In the genomic region with DNA sequence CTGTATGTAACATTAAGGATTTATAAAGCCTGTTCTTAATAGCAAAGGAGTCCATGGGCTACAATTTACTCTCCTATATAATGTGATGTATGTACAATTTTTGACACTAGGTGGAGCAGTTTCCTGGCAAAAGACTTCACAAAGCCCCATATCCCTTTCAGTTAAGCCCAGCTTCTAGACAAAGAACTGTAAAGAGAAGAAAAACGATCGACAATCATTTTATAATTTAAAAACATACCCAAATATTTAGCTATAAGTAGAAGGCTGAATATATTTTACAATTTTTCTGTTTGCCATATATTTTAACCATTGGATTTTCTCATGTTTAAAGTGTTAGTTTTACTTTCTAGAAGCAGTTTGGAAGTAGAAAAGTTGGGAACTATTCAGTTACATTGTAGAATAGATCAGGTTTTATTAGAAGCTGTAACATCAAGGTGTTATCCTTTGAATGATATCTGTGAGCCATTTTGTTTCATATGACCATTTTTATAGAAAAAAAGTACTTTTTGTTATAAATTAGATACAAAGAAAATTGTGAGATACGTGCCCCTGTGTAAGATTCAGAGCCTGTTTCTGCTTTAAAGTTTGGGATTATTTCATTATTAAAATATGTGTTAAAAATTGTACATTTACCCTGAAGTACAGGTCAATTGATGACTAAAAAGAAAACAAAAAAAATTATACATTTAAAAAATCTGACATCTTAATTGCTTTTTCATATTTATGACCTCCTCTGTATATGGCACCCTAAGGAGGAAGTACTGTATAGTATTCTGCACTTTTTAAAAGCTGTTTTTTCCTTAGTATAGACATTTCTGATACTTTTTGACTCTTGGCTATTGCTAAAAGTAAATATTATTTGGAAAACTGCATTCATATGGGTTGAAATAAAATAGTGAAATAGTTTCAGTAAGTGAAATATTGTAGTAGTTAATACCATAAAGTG, we compare ENCODE assay signal across 8 cellular contexts. TPM values are rescaled to one million over a fixed set of nuclear protein-coding genes. Genes with fewer than 3 reads are reported as not detected.
DNase-seq lines count a peak whose midpoint lies in the region; ATAC-seq and TF ChIP-seq lines count a peak whose summit lies in the region.

No MANE protein-coding gene starts in this region.

- no peaks in the 10 kb centered on the region for H3K9me3 Mint-ChIP-seq in activated T-cell treated with anti-CD3 and anti-CD28 coated beads, Interleukin-2, amount 50 U/mL, for 4 hours
- no peaks in the 10 kb centered on the region for H3K9me3 Mint-ChIP-seq in activated CD4-positive, alpha-beta memory T cell treated with anti-CD3 and anti-CD28 coated beads for 36 hours

- POLR2A ChIA-PET in activated CD4-positive, alpha-beta memory T cell treated with anti-CD3 and anti-CD28 coated beads for 36 hours (lab: Charles Lee), result interaction anchor here (0.7 to 9.4 kb wide), 13 partner anchors 10 to 1410 kb away, joined by 3 to 365 read pairs (median 13); a partner anchor contains a TSS

- peak; percentile 97 for TF ChIP-seq CTCF in foreskin keratinocyte (conservative IDR thresholded peaks at IDR 0.05)
- TF ChIP-seq CTCF in neutrophil (IDR thresholded peaks at IDR 0.05), result peak; percentile 61

- peaks cover 57% of the 10 kb centered on the region for H3K4me1 Mint-ChIP-seq in activated T-cell treated with anti-CD3 and anti-CD28 coated beads, Interleukin-2, amount 50 U/mL, for 4 hours (ENCODE audit: low read depth)
- peaks cover 71% of the 10 kb centered on the region for H3K4me1 Mint-ChIP-seq in activated CD4-positive, alpha-beta memory T cell treated with anti-CD3 and anti-CD28 coated beads for 36 hours (ENCODE audit: low read depth)

- H3K27ac Mint-ChIP-seq in activated CD4-positive, alpha-beta memory T cell treated with anti-CD3 and anti-CD28 coated beads for 36 hours, result peak overlapping the region; percentile 97

- H3K27ac ChIP-seq in foreskin keratinocyte (peak overlapping the region; percentile 98), neutrophil (peak overlapping the region; percentile 51)

- peak; percentile 53 to 59 for ATAC-seq in activated T-cell treated with anti-CD3 and anti-CD28 coated beads, Interleukin-2, amount 50 U/mL, for 4 hours
- ATAC-seq in HG03378 (IDR thresholded peaks at IDR 0.05; ENCODE audit: unreplicated experiment), result peak; percentile 60
- ATAC-seq in foreskin keratinocyte, result peak; percentile 68
- no peak for ATAC-seq in GM21381 (IDR thresholded peaks at IDR 0.05; ENCODE audit: unreplicated experiment)

- intact Hi-C loops in activated CD4-positive, alpha-beta memory T cell treated with anti-CD3 and anti-CD28 coated beads for 36 hours (cut with micrococcal nuclease), result loop anchor here (1.0 to 5.0 kb wide), 8 partner anchors 9 to 189 kb away; no protein-coding TSS in a partner anchor

- H3K4me3 ChIP-seq in neutrophil (ENCODE audit: low read depth in 1 of 2, low read length in 1 of 2), result no peak overlapping the region

- peaks cover 11% of the 10 kb centered on the region for H3K36me3 Mint-ChIP-seq in activated T-cell treated with anti-CD3 and anti-CD28 coated beads, Interleukin-2, amount 50 U/mL, for 4 hours (ENCODE audit: insufficient read depth)
- H3K36me3 Mint-ChIP-seq in activated CD4-positive, alpha-beta memory T cell treated with anti-CD3 and anti-CD28 coated beads for 36 hours, result peaks cover 28% of the 10 kb centered on the region

- peaks cover 89% of the 10 kb centered on the region for H3K36me3 ChIP-seq in neutrophil

- CTCF ChIA-PET in activated CD4-positive, alpha-beta memory T cell treated with anti-CD3 and anti-CD28 coated beads for 36 hours (lab: Charles Lee), result interaction anchor here (0.6 to 4.8 kb wide), 24 partner anchors 8 to 443 kb away, joined by 3 to 64 read pairs (median 4); a partner anchor contains a TSS

- H3K9me3 ChIP-seq in neutrophil, result no peaks in the 10 kb centered on the region

- no peak for DNase-seq in activated T-cell treated with anti-CD3 and anti-CD28 coated beads, Interleukin-2, amount 50 U/mL, for 4 hours
- DNase-seq in activated T-cell treated with anti-CD3 and anti-CD28 coated beads, Interleukin-2, amount 50 U/mL, for 1 hour, result no peak
- DNase-seq in NCI-H446 treated with DMSO at 0.1 percent for 48 hours (lab: John Stamatoyannopoulos, UW), result peak; percentile 47
- no peak for DNase-seq in activated CD4-positive, alpha-beta memory T cell treated with anti-CD3 and anti-CD28 coated beads for 36 hours
- peak in 1 of 2 donors; percentile 81 for DNase-seq in foreskin keratinocyte

- H3K4me3 Mint-ChIP-seq in activated T-cell treated with anti-CD3 and anti-CD28 coated beads, Interleukin-2, amount 50 U/mL, for 4 hours, result peak overlapping the region; percentile 70
- H3K4me3 Mint-ChIP-seq in activated CD4-positive, alpha-beta memory T cell treated with anti-CD3 and anti-CD28 coated beads for 36 hours, result peak overlapping the region; percentile 62

- peaks cover 30% of the 10 kb centered on the region for H3K4me1 ChIP-seq in foreskin keratinocyte
- H3K4me1 ChIP-seq in neutrophil (ENCODE audit: control insufficient read depth in 1 of 2, insufficient read depth in 1 of 2, low read depth in 1 of 2, low read length in 1 of 2), result peaks cover 0 to 12% of the 10 kb centered on the region in 2 experiments

- no peaks in the 10 kb centered on the region for H3K27me3 Mint-ChIP-seq in activated T-cell treated with anti-CD3 and anti-CD28 coated beads, Interleukin-2, amount 50 U/mL, for 4 hours (ENCODE audit: low read depth)
- no peaks in the 10 kb centered on the region for H3K27me3 Mint-ChIP-seq in activated CD4-positive, alpha-beta memory T cell treated with anti-CD3 and anti-CD28 coated beads for 36 hours

- H3K27me3 ChIP-seq in foreskin keratinocyte (no peaks in the 10 kb centered on the region), neutrophil (no peaks in the 10 kb centered on the region)

RNA-seq across cellular contexts. Expression of a gene that starts 46.3 kb away (rescaled TPM):
- 100 to 1,000 TPM; 128 to 138 (median 134) TPM for total RNA-seq in activated T-cell treated with anti-CD3 and anti-CD28 coated beads, Interleukin-2, amount 50 U/mL, for 4 hours
- 100 to 1,000 TPM; 517 to 553 TPM for total RNA-seq in activated CD4-positive, alpha-beta memory T cell treated with anti-CD3 and anti-CD28 coated beads for 36 hours
- 141 and 161 TPM in 2 replicates for total RNA-seq in foreskin keratinocyte
- polyA plus RNA-seq in foreskin keratinocyte, result 77.5 and 79.2 TPM in 2 replicates

RNA-seq across cellular contexts. Expression of a gene that starts 46.6 kb away (rescaled TPM):
- 10 to 100 TPM; 45.4 to 50.9 (median 47.4) TPM for total RNA-seq in activated T-cell treated with anti-CD3 and anti-CD28 coated beads, Interleukin-2, amount 50 U/mL, for 4 hours
- 10 to 100 TPM; 35.9 TPM for total RNA-seq in activated CD4-positive, alpha-beta memory T cell treated with anti-CD3 and anti-CD28 coated beads for 36 hours
- 24.9 and 38.2 TPM in 2 replicates for total RNA-seq in foreskin keratinocyte
- polyA plus RNA-seq in foreskin keratinocyte, result 58.5 and 62.5 TPM in 2 replicates
